Comparison of ENCODE assay signal across 11 cellular contexts in the genomic region with DNA sequence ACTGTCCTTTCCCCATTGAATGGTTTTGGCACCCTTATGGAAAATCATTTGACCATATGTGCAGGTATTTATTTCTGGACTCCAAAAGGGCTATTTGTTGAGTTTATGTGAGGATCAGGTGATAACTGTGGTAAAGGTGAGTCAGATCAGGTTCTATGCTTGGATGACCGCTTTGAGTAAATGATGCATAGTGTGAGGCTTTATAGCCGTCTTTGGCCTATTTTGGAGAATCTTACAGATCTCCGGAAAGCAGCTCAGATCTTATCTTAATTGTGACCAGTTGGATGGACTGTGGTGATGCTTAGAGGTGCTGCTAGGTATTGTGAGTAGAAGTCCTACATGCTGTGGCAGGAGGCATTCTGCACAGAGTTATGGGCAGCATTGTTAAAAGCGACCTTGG.
DNase-seq lines count a peak whose midpoint lies in the region; ATAC-seq and TF ChIP-seq lines count a peak whose summit lies in the region.
"Had no signal": no experiment of that assay in that cellular context is flagged by ENCODE, and none has a peak within 500 bp of the region (broad histone marks: within the 10 kb centered on the region; RNA-seq: fewer than 3 reads in every experiment).

No MANE protein-coding gene starts in this region.

- H3K4me1 ChIP-seq in mucosa of descending colon (ENCODE audit: low read depth) = no peaks in the 10 kb centered on the region

- H3K27ac Mint-ChIP-seq in type B pancreatic cell = no peak overlapping the region

- no peak for DNase-seq in mucosa of descending colon
- DNase-seq in HUDEP-2 (lab: John Stamatoyannopoulos, UW; ENCODE audit: unreplicated experiment in 76 of 76) = no peak
- DNase-seq in type B pancreatic cell (ENCODE audit: extremely low spot score, unreplicated experiment) = no peak
- DNase-seq: Kasumi-1, NCI-H2107, OCI-M1, T-helper 1 cell had no signal

- intact Hi-C loops in mucosa of descending colon (cut with DNase I, micrococcal nuclease) = no loop called here

- peaks cover 11% of the 10 kb centered on the region for H3K9me3 ChIP-seq in mucosa of descending colon

- TF ChIP-seq CTCF in mucosa of descending colon (IDR thresholded peaks at IDR 0.05) = no peak
- no peak for TF ChIP-seq CTCF in type B pancreatic cell (conservative IDR thresholded peaks at IDR 0.05)

- H3K27me3 Mint-ChIP-seq in type B pancreatic cell = no peaks in the 10 kb centered on the region

- no peaks in the 10 kb centered on the region for H3K4me1 Mint-ChIP-seq in type B pancreatic cell (ENCODE audit: unreplicated experiment)

- H3K4me3 ChIP-seq in mucosa of descending colon = no peak overlapping the region

- peak; percentile 71 for ATAC-seq in GM18909 (IDR thresholded peaks at IDR 0.05; ENCODE audit: poor library complexity, unreplicated experiment)
- ATAC-seq in HG02798 (IDR thresholded peaks at IDR 0.05; ENCODE audit: poor library complexity, unreplicated experiment) = peak; percentile 46
- ATAC-seq in HG03442 (IDR thresholded peaks at IDR 0.05; ENCODE audit: unreplicated experiment) = peak; percentile 92
- no peak for ATAC-seq in mucosa of descending colon
- no peak for ATAC-seq in GM18873 (IDR thresholded peaks at IDR 0.05; ENCODE audit: low FRiP score, unreplicated experiment)

- peaks cover 15% of the 10 kb centered on the region for H3K9me3 Mint-ChIP-seq in type B pancreatic cell

- H3K4me3 Mint-ChIP-seq in type B pancreatic cell = no peak overlapping the region

- H3K36me3 ChIP-seq in mucosa of descending colon (ENCODE audit: low read depth) = no peaks in the 10 kb centered on the region

- peaks cover 10% of the 10 kb centered on the region for H3K36me3 Mint-ChIP-seq in type B pancreatic cell

Comparison
In these comparisons a context has a peak if more than half of its experiments do, and no peak if none do; other contexts are left out.
1. ATAC-seq: peak in GM18909 (single experiment), HG02798 (single experiment) and HG03442 (single experiment); none in mucosa of descending colon (single experiment) and GM18873 (single experiment).